In the genomic region with DNA sequence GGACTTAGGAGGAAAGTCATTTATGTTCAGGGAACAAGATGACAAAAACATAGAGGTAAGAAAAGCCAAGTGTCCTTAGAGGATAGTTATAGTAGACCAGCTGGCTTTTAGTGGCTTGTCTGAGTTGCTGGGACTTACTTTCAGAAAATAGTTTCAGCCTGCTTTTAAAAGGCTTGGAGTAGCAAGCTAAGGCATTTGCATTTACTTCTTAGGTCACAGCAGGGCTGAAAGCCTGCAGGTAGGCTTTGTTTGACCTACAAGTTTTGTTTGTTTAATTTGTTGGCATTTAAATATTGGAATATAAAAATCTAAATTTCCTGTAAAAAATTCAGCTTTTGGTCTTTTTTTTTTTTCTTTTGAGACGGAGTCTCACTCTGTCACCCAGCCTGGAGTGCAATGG, we compare ENCODE assay signal across 1 cellular context.
A peak's percentile ranks its signal among the peaks of the same experiment; 100 is the strongest.
TF ChIP-seq lines count a peak whose summit lies in the region.

No MANE protein-coding gene starts in this region.

TF ChIP-seq in H1, 55 proteins besides CTCF, POLR2A, EP300 and RAD21:
- TF ChIP-seq GTF2F1 (IDR thresholded peaks at IDR 0.05; ENCODE audit: borderline replicate concordance, low read depth, low read length) = no peak
- TF ChIP-seq, protein P1, sequence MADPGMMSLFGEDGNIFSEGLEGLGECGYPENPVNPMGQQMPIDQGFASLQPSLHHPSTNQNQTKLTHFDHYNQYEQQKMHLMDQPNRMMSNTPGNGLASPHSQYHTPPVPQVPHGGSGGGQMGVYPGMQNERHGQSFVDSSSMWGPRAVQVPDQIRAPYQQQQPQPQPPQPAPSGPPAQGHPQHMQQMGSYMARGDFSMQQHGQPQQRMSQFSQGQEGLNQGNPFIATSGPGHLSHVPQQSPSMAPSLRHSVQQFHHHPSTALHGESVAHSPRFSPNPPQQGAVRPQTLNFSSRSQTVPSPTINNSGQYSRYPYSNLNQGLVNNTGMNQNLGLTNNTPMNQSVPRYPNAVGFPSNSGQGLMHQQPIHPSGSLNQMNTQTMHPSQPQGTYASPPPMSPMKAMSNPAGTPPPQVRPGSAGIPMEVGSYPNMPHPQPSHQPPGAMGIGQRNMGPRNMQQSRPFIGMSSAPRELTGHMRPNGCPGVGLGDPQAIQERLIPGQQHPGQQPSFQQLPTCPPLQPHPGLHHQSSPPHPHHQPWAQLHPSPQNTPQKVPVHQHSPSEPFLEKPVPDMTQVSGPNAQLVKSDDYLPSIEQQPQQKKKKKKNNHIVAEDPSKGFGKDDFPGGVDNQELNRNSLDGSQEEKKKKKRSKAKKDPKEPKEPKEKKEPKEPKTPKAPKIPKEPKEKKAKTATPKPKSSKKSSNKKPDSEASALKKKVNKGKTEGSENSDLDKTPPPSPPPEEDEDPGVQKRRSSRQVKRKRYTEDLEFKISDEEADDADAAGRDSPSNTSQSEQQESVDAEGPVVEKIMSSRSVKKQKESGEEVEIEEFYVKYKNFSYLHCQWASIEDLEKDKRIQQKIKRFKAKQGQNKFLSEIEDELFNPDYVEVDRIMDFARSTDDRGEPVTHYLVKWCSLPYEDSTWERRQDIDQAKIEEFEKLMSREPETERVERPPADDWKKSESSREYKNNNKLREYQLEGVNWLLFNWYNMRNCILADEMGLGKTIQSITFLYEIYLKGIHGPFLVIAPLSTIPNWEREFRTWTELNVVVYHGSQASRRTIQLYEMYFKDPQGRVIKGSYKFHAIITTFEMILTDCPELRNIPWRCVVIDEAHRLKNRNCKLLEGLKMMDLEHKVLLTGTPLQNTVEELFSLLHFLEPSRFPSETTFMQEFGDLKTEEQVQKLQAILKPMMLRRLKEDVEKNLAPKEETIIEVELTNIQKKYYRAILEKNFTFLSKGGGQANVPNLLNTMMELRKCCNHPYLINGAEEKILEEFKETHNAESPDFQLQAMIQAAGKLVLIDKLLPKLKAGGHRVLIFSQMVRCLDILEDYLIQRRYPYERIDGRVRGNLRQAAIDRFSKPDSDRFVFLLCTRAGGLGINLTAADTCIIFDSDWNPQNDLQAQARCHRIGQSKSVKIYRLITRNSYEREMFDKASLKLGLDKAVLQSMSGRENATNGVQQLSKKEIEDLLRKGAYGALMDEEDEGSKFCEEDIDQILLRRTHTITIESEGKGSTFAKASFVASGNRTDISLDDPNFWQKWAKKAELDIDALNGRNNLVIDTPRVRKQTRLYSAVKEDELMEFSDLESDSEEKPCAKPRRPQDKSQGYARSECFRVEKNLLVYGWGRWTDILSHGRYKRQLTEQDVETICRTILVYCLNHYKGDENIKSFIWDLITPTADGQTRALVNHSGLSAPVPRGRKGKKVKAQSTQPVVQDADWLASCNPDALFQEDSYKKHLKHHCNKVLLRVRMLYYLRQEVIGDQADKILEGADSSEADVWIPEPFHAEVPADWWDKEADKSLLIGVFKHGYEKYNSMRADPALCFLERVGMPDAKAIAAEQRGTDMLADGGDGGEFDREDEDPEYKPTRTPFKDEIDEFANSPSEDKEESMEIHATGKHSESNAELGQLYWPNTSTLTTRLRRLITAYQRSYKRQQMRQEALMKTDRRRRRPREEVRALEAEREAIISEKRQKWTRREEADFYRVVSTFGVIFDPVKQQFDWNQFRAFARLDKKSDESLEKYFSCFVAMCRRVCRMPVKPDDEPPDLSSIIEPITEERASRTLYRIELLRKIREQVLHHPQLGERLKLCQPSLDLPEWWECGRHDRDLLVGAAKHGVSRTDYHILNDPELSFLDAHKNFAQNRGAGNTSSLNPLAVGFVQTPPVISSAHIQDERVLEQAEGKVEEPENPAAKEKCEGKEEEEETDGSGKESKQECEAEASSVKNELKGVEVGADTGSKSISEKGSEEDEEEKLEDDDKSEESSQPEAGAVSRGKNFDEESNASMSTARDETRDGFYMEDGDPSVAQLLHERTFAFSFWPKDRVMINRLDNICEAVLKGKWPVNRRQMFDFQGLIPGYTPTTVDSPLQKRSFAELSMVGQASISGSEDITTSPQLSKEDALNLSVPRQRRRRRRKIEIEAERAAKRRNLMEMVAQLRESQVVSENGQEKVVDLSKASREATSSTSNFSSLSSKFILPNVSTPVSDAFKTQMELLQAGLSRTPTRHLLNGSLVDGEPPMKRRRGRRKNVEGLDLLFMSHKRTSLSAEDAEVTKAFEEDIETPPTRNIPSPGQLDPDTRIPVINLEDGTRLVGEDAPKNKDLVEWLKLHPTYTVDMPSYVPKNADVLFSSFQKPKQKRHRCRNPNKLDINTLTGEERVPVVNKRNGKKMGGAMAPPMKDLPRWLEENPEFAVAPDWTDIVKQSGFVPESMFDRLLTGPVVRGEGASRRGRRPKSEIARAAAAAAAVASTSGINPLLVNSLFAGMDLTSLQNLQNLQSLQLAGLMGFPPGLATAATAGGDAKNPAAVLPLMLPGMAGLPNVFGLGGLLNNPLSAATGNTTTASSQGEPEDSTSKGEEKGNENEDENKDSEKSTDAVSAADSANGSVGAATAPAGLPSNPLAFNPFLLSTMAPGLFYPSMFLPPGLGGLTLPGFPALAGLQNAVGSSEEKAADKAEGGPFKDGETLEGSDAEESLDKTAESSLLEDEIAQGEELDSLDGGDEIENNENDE (IDR thresholded peaks at IDR 0.05; ENCODE audit: insufficient replicate concordance, low read length) = peak; percentile 58
